In the genomic region with DNA sequence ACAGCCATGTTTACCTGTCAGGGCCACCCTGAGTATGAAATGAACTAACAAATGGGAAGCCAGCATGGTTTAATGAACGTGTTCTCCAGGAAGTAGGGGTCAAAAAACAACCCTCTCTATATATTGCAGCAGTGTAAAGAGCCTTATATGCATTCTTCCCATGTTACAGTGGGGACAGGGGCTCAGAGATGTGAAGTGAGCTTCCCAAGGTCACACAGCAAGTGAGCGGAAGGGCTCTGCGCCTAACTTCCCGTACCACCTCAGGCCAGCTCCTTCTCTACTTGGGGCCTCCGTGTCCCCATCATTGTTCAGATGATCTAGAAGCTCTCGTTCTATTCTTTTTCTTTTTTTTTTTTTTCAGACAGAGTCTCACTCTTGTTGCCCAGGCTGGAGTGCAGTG, we compare ENCODE assay signal across 16 cellular contexts.
DNase-seq lines count a peak whose midpoint lies in the region; ATAC-seq and TF ChIP-seq lines count a peak whose summit lies in the region.
"Had no signal": no experiment of that assay in that cellular context is flagged by ENCODE, and none has a peak within 500 bp of the region (broad histone marks: within the 10 kb centered on the region; RNA-seq: fewer than 3 reads in every experiment).

No MANE protein-coding gene starts in this region.

- POLR2A ChIA-PET in PC-3 (lab: Charles Lee; ENCODE audit: unreplicated experiment), result interaction anchor here (0.6 kb wide), 1 partner anchor 161 kb away, joined by 7 read pairs; no protein-coding TSS in a partner anchor

- TF ChIP-seq POLR2A in erythroblast (IDR thresholded peaks at IDR 0.05; ENCODE audit: low read length), result no peak

- peak overlapping the region; percentile 94 for H3K9ac ChIP-seq in PC-3 (ENCODE audit: low read length)

- H2AFZ ChIP-seq in ACC112 (ENCODE audit: low read length, unreplicated experiment) (no peak overlapping the region), PC-3 (ENCODE audit: low read length) (no peak overlapping the region), osteoblast (ENCODE audit: low read length) (no peak overlapping the region)

- H3K27ac ChIP-seq in ACC112 (ENCODE audit: low read depth, low read length) (peak overlapping the region; percentile 94), PC-3 (ENCODE audit: low read length) (peak overlapping the region; percentile 98), osteoblast (ENCODE audit: low read depth, low read length) (peak overlapping the region; percentile 100)

- H3F3A ChIP-seq in PC-3 (ENCODE audit: low read length, unreplicated experiment), result peaks cover 3% of the 10 kb centered on the region

- no peaks in the 10 kb centered on the region for H3K79me2 ChIP-seq in ACC112 (ENCODE audit: control insufficient read depth, insufficient read depth, low read length, unreplicated experiment)
- H3K79me2 ChIP-seq in PC-3 (ENCODE audit: low read length), result no peaks in the 10 kb centered on the region
- H3K79me2 ChIP-seq in osteoblast (ENCODE audit: insufficient read depth, low read length), result no peaks in the 10 kb centered on the region

- H3K36me3 Mint-ChIP-seq in endothelial cell (ENCODE audit: low read depth, unreplicated experiment), result no peaks in the 10 kb centered on the region
- no peaks in the 10 kb centered on the region for H3K36me3 Mint-ChIP-seq in activated T-cell treated with anti-CD3 and anti-CD28 coated beads, Interleukin-2, amount 50 U/mL, for 4 hours (ENCODE audit: insufficient read depth)

- no TSS peak for BruUV-seq in PC-3 (replicated peaks; lab: Mats Ljungman, UMichigan)

- peaks cover 5% of the 10 kb centered on the region for H3K27me3 Mint-ChIP-seq in endothelial cell (ENCODE audit: unreplicated experiment)
- peaks cover 5% of the 10 kb centered on the region for H3K27me3 Mint-ChIP-seq in activated T-cell treated with anti-CD3 and anti-CD28 coated beads, Interleukin-2, amount 50 U/mL, for 4 hours (ENCODE audit: low read depth)

- H3K9me3 ChIP-seq in PC-3 (ENCODE audit: low read length) (no peaks in the 10 kb centered on the region), osteoblast (ENCODE audit: low read depth, low read length) (no peaks in the 10 kb centered on the region)

- peak overlapping the region; percentile 78 for H3K27ac Mint-ChIP-seq in endothelial cell (ENCODE audit: unreplicated experiment)

- H3K4me1 ChIP-seq in ACC112 (ENCODE audit: control insufficient read depth, insufficient read depth, low read length, unreplicated experiment) (peaks cover 22% of the 10 kb centered on the region), PC-3 (ENCODE audit: insufficient read depth, low read length) (peaks cover 35% of the 10 kb centered on the region), osteoblast (ENCODE audit: insufficient read depth, low read length) (peaks cover 25% of the 10 kb centered on the region)

- CTCF ChIA-PET in PC-3 (lab: Charles Lee), result interaction anchor here (0.6 kb wide), 1 partner anchor 19 kb away, joined by 3 read pairs; no protein-coding TSS in a partner anchor

- peaks cover 18% of the 10 kb centered on the region for H3K4me1 Mint-ChIP-seq in endothelial cell (ENCODE audit: unreplicated experiment)
- no peaks in the 10 kb centered on the region for H3K4me1 Mint-ChIP-seq in activated T-cell treated with anti-CD3 and anti-CD28 coated beads, Interleukin-2, amount 50 U/mL, for 4 hours (ENCODE audit: low read depth)

- no peak overlapping the region for H3K4me3 Mint-ChIP-seq in endothelial cell (ENCODE audit: unreplicated experiment)
- H3K4me3 Mint-ChIP-seq in activated T-cell treated with anti-CD3 and anti-CD28 coated beads, Interleukin-2, amount 50 U/mL, for 4 hours, result no peak overlapping the region
- H3K4me3 Mint-ChIP-seq: GM23338 had no signal

- TF ChIP-seq CTCF in PC-3 (conservative IDR thresholded peaks at IDR 0.05; ENCODE audit: low read depth, low read length) (no peak), endothelial cell (IDR thresholded peaks at IDR 0.05; ENCODE audit: unreplicated experiment) (no peak), osteoblast (IDR thresholded peaks at IDR 0.05; ENCODE audit: extremely low read depth, low read depth, low read length) (no peak)

- H3K9me3 Mint-ChIP-seq in endothelial cell (ENCODE audit: unreplicated experiment), result no peaks in the 10 kb centered on the region
- no peaks in the 10 kb centered on the region for H3K9me3 Mint-ChIP-seq in activated T-cell treated with anti-CD3 and anti-CD28 coated beads, Interleukin-2, amount 50 U/mL, for 4 hours
- H3K9me3 Mint-ChIP-seq: GM23338 had no signal

- H4K20me1 ChIP-seq in PC-3 (ENCODE audit: low read length) (no peaks in the 10 kb centered on the region), osteoblast (ENCODE audit: insufficient read depth, low read length) (no peaks in the 10 kb centered on the region)

- no peak overlapping the region for H3K4me3 ChIP-seq in ACC112 (ENCODE audit: low read depth, low read length)
- no peak overlapping the region for H3K4me3 ChIP-seq in PC-3 (ENCODE audit: low read length)
- H3K4me3 ChIP-seq in osteoblast (ENCODE audit: insufficient read depth, low read length), result no peak overlapping the region
- H3K4me3 ChIP-seq: GM23338 had no signal

- no peak for ATAC-seq in PC-3
- ATAC-seq in activated T-cell treated with anti-CD3 and anti-CD28 coated beads, Interleukin-2, amount 50 U/mL, for 4 hours, result no peak

- DNase-seq in PC-3, result no peak
- DNase-seq in endothelial cell (ENCODE audit: low spot score), result no peak
- no peak for DNase-seq in osteoblast (ENCODE audit: insufficient read length, low spot score, missing footprints)
- no peak for DNase-seq in erythroblast (lab: John Stamatoyannopoulos, UW)
- DNase-seq in NCI-H187 treated with DMSO at 0.1 percent for 48 hours (lab: John Stamatoyannopoulos, UW), result no peak
- no peak for DNase-seq in DMS79 treated with DMSO at 0.1 percent for 48 hours (lab: John Stamatoyannopoulos, UW)
- no peak for DNase-seq in activated T-cell treated with anti-CD3 and anti-CD28 coated beads, Interleukin-2, amount 50 U/mL, for 4 hours
- DNase-seq: DMS53, KBM-7, NCI-H1092, NCI-H2107, NCI-H345, NCI-H526 treated with DMSO at 0.1 percent for 48 hours, Right ventricle myocardium superior had no signal

- no peaks in the 10 kb centered on the region for H3K9me2 ChIP-seq in PC-3 (replicated peaks; ENCODE audit: low read length)

- H3K27me3 ChIP-seq in ACC112 (ENCODE audit: insufficient read depth, low read length) (no peaks in the 10 kb centered on the region), PC-3 (ENCODE audit: low read length) (no peaks in the 10 kb centered on the region), osteoblast (ENCODE audit: insufficient read depth, low read length) (no peaks in the 10 kb centered on the region)

- intact Hi-C loops in PC-3 (cut with micrococcal nuclease), result loop anchor here (2.0 kb wide), 1 partner anchor 39 kb away; no protein-coding TSS in a partner anchor

- peak overlapping the region; percentile 55 for H3K4me2 ChIP-seq in PC-3 (ENCODE audit: low read length)
- no peak overlapping the region for H3K4me2 ChIP-seq in osteoblast (ENCODE audit: insufficient read depth, low read length)
- H3K4me2 ChIP-seq: GM23338 had no signal

- H3K36me3 ChIP-seq in ACC112 (ENCODE audit: insufficient read depth, low read length) (no peaks in the 10 kb centered on the region), PC-3 (ENCODE audit: low read depth, low read length) (no peaks in the 10 kb centered on the region), osteoblast (ENCODE audit: insufficient read depth, low read length) (no peaks in the 10 kb centered on the region)
